17 cellular contexts compared by ENCODE assay signal in the genomic region with DNA sequence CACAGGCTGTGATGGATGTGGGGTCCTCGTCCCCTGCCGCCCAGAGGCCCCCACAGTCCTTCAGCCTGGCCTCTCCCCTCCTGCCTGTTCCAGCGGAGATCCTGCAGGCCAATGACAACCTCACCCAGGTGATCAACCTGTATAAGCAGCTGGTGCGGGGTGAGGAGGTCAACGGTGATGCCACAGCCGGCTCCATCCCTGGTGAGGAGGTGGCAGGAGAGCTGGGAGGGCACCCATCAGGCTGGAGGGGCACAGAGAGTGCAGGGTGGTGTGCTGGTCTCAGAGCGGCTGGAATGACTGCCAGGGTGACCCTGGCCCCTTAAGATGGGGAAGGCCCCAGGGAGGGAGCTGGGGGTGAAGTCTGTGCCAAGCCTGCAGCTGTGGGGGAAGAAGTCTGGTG. TPM values are rescaled to one million over a fixed set of nuclear protein-coding genes. Genes with fewer than 3 reads are reported as not detected.
A peak's percentile ranks its signal among the peaks of the same experiment; 100 is the strongest.
DNase-seq lines count a peak whose midpoint lies in the region; ATAC-seq and TF ChIP-seq lines count a peak whose summit lies in the region.
"Had no signal": no experiment of that assay in that cellular context is flagged by ENCODE, and none has a peak within 500 bp of the region (broad histone marks: within the 10 kb centered on the region; RNA-seq: fewer than 3 reads in every experiment).

No MANE protein-coding gene starts in this region.

- CTCF ChIA-PET in Caco-2 (lab: Charles Lee), result interaction anchor here (1.2 kb wide), 1 partner anchor 16 kb away, joined by 6 read pairs; the partner anchor contains the start of gene GGA1

- H3K9ac ChIP-seq in BLaER1, result peak overlapping the region; percentile 70

- H3K4me1 ChIP-seq in BLaER1 (peaks cover 70% of the 10 kb centered on the region), Caco-2 (no peaks in the 10 kb centered on the region)

- no TSS peak for BruUV-seq in Caco-2 (replicated peaks; lab: Mats Ljungman, UMichigan)

- no peaks in the 10 kb centered on the region for H3K9me3 Mint-ChIP-seq in Caco-2 (ENCODE audit: unreplicated experiment)
- H3K9me3 Mint-ChIP-seq in brain, result no peaks in the 10 kb centered on the region
- no peaks in the 10 kb centered on the region for H3K9me3 Mint-ChIP-seq in natural killer cell treated with Interleukin-12 subunit alpha and Interleukin-12 subunit beta and Interleukin-15 and Interleukin-18, amount 100 ng/mL, for 72 hours
- H3K9me3 Mint-ChIP-seq: HFFc6 had no signal

- H3K4me3 Mint-ChIP-seq in Caco-2 (ENCODE audit: unreplicated experiment) (no peak overlapping the region), brain (no peak overlapping the region)
- peak overlapping the region; percentile 75 for H3K4me3 Mint-ChIP-seq in natural killer cell treated with Interleukin-12 subunit alpha and Interleukin-12 subunit beta and Interleukin-15 and Interleukin-18, amount 100 ng/mL, for 72 hours
- H3K4me3 Mint-ChIP-seq: HFFc6 had no signal

- H3K4me2 ChIP-seq in BLaER1, result peak overlapping the region; percentile 90

- H3K4me1 Mint-ChIP-seq in Caco-2 (ENCODE audit: low read depth, unreplicated experiment) (no peaks in the 10 kb centered on the region), brain (peaks cover 11% of the 10 kb centered on the region)
- peaks cover 43 to 46% of the 10 kb centered on the region in 2 donors for H3K4me1 Mint-ChIP-seq in natural killer cell treated with Interleukin-12 subunit alpha and Interleukin-12 subunit beta and Interleukin-15 and Interleukin-18, amount 100 ng/mL, for 72 hours (ENCODE audit: low read depth in 2 of 2)

- TF ChIP-seq CTCF in Caco-2 (IDR thresholded peaks at IDR 0.05; ENCODE audit: insufficient read depth in 1 of 2, low read depth in 1 of 2, low read length in 1 of 2, severe bottlenecking in 1 of 2, unreplicated experiment in 1 of 2), result no peak
- no peak for TF ChIP-seq CTCF in brain (conservative IDR thresholded peaks at IDR 0.05)

- H3K36me3 ChIP-seq in BLaER1 (peaks cover 52% of the 10 kb centered on the region), Caco-2 (ENCODE audit: control insufficient read depth, insufficient read depth, low read length) (no peaks in the 10 kb centered on the region)

- H3K4me3 ChIP-seq in BLaER1 (peak overlapping the region; percentile 42; the same call in 1 of the 2 replicates), Caco-2 (ENCODE audit: low read depth, low read length) (no peak overlapping the region)
- H3K4me3 ChIP-seq: Peyer's patch had no signal

- intact Hi-C loops in Caco-2 (cut with micrococcal nuclease; ENCODE audit: unreplicated experiment), result loop anchor here (5.0 kb wide), 1 partner anchor 167 kb away; no protein-coding TSS in a partner anchor

- H3K27me3 ChIP-seq in BLaER1 (no peaks in the 10 kb centered on the region), Caco-2 (replicated peaks; ENCODE audit: control insufficient read depth, insufficient read depth, low read length) (no peaks in the 10 kb centered on the region)
- H3K27me3 ChIP-seq: Peyer's patch had no signal

- H3K36me3 Mint-ChIP-seq in Caco-2 (ENCODE audit: insufficient read depth, unreplicated experiment) (peaks cover 27% of the 10 kb centered on the region), brain (peaks cover 3% of the 10 kb centered on the region)
- H3K36me3 Mint-ChIP-seq in natural killer cell treated with Interleukin-12 subunit alpha and Interleukin-12 subunit beta and Interleukin-15 and Interleukin-18, amount 100 ng/mL, for 72 hours, result no peaks in the 10 kb centered on the region

- no peaks in the 10 kb centered on the region for H3K9me3 ChIP-seq in BLaER1
- H3K9me3 ChIP-seq in Caco-2, result no peaks in the 10 kb centered on the region
- H3K9me3 ChIP-seq: Peyer's patch had no signal

- H3K27ac Mint-ChIP-seq in Caco-2 (ENCODE audit: unreplicated experiment), result peak overlapping the region; percentile 25
- H3K27ac Mint-ChIP-seq in brain, result peak overlapping the region; percentile 2 to 90 (median 36)
- H3K27ac Mint-ChIP-seq in natural killer cell treated with Interleukin-12 subunit alpha and Interleukin-12 subunit beta and Interleukin-15 and Interleukin-18, amount 100 ng/mL, for 72 hours, result peak overlapping the region; percentile 94
- H3K27ac Mint-ChIP-seq: HFFc6 had no signal

- no peak for ATAC-seq in natural killer cell treated with Interleukin-12 subunit alpha and Interleukin-12 subunit beta and Interleukin-15 and Interleukin-18, amount 100 ng/mL, for 72 hours

- no peak for DNase-seq in Caco-2
- DNase-seq in natural killer cell treated with Interleukin-12 subunit alpha and Interleukin-12 subunit beta and Interleukin-15 and Interleukin-18, amount 100 ng/mL, for 72 hours (ENCODE audit: low spot score), result no peak
- DNase-seq in amniotic stem cell (lab: John Stamatoyannopoulos, UW), result no peak
- DNase-seq in iPS-NIHi7 (ENCODE audit: extremely low spot score), result no peak
- no peak for DNase-seq in NCI-H510A treated with DMSO at 0.1 percent for 48 hours (lab: John Stamatoyannopoulos, UW)
- no peak for DNase-seq in A172 (ENCODE audit: low spot score)
- DNase-seq: activated T-cell treated with anti-CD3 and anti-CD28 coated beads, Interleukin-2, amount 50 U/mL, for 1 hour; anterior cingulate cortex; DMS79 treated with DMSO at 0.1 percent for 48 hours; erythroblast; HFFc6; IMR-90; NCI-H2107; NCI-H748 treated with DMSO at 0.1 percent for 48 hours; Peyer's patch had no signal

- peak overlapping the region; percentile 92 for H3K27ac ChIP-seq in BLaER1

- H3K27me3 Mint-ChIP-seq in Caco-2 (ENCODE audit: insufficient read depth, unreplicated experiment) (no peaks in the 10 kb centered on the region), brain (no peaks in the 10 kb centered on the region)
- no peaks in the 10 kb centered on the region for H3K27me3 Mint-ChIP-seq in natural killer cell treated with Interleukin-12 subunit alpha and Interleukin-12 subunit beta and Interleukin-15 and Interleukin-18, amount 100 ng/mL, for 72 hours

- POLR2A ChIA-PET in Caco-2 (lab: Charles Lee), result interaction anchor here (0.5 kb wide), 1 partner anchor 65 kb away, joined by 3 read pairs; no protein-coding TSS in a partner anchor

- H4K20me1 ChIP-seq in BLaER1, result no peaks in the 10 kb centered on the region

RNA-seq across cellular contexts. Expression of gene SH3BP1, which starts 14.6 kb away (rescaled TPM):
- total RNA-seq in Caco-2 (2022), result 19.8 and 20.7 TPM in 2 replicates
- polyA plus RNA-seq in brain (ENCODE audit: insufficient read depth, low read depth, low replicate concordance), result 7.6 TPM
- total RNA-seq in natural killer cell treated with Interleukin-12 subunit alpha and Interleukin-12 subunit beta and Interleukin-15 and Interleukin-18, amount 100 ng/mL, for 72 hours, result 100 to 1,000 TPM; 160 to 229 TPM
- 0.07 TPM in 1 of 2 replicates, not detected in the other for total RNA-seq in A172 (2014; rRNA removed; shearing (Covaris generic))

RNA-seq across cellular contexts. Expression of gene GGA1, which starts 16.2 kb away (rescaled TPM):
- total RNA-seq in Caco-2 (2022), result 65.7 and 72.8 TPM in 2 replicates
- polyA plus RNA-seq in brain (ENCODE audit: insufficient read depth, low read depth, low replicate concordance), result 41.6 TPM
- total RNA-seq in natural killer cell treated with Interleukin-12 subunit alpha and Interleukin-12 subunit beta and Interleukin-15 and Interleukin-18, amount 100 ng/mL, for 72 hours, result 100 to 1,000 TPM in 1 of 2 donors, 10 to 100 TPM in 1; 85.5 to 142 TPM
- 18.6 and 24.0 TPM in 2 replicates for total RNA-seq in A172 (2014; rRNA removed; shearing (Covaris generic))

RNA-seq across cellular contexts. Expression of gene PDXP, which starts 33.6 kb away (rescaled TPM):
- 24.1 and 24.5 TPM in 2 replicates for total RNA-seq in Caco-2 (2022)
- polyA plus RNA-seq in brain (ENCODE audit: insufficient read depth, low read depth, low replicate concordance), result 192 TPM
- 10 to 100 TPM; 43.9 to 58.4 TPM for total RNA-seq in natural killer cell treated with Interleukin-12 subunit alpha and Interleukin-12 subunit beta and Interleukin-15 and Interleukin-18, amount 100 ng/mL, for 72 hours
- total RNA-seq in A172 (2014; rRNA removed; shearing (Covaris generic)), result 10.8 and 11.7 TPM in 2 replicates

RNA-seq across cellular contexts. Expression of gene LGALS2, which starts 45.0 kb away (rescaled TPM):
- total RNA-seq in Caco-2 (2022), result 33.2 and 35.2 TPM in 2 replicates
- polyA plus RNA-seq in brain (ENCODE audit: insufficient read depth, low read depth, low replicate concordance), result not detected
- not detected for total RNA-seq in natural killer cell treated with Interleukin-12 subunit alpha and Interleukin-12 subunit beta and Interleukin-15 and Interleukin-18, amount 100 ng/mL, for 72 hours
- total RNA-seq in A172 (2014; rRNA removed; shearing (Covaris generic)), result not detected in 2 replicates
- total RNA-seq: HFFc6, IMR-90 had no signal
- polyA plus RNA-seq: IMR-90 had no signal

RNA-seq across cellular contexts. Expression of gene LGALS1, which starts 50.6 kb away (rescaled TPM):
- 3.2 and 4.8 TPM in 2 replicates for total RNA-seq in Caco-2 (2022)
- polyA plus RNA-seq in brain (ENCODE audit: insufficient read depth, low read depth, low replicate concordance), result 304 TPM
- 100 to 1,000 TPM; 290 to 675 TPM for total RNA-seq in natural killer cell treated with Interleukin-12 subunit alpha and Interleukin-12 subunit beta and Interleukin-15 and Interleukin-18, amount 100 ng/mL, for 72 hours
- total RNA-seq in A172 (2014; rRNA removed; shearing (Covaris generic)), result 3,374 and 3,537 TPM in 2 replicates

Comparison
In these comparisons a context has a peak if more than half of its experiments do, and no peak if none do; other contexts are left out.
1. H3K27ac Mint-ChIP-seq: peak in every context shown above with its lines; median percentile 94 in natural killer cell treated with Interleukin-12 subunit alpha and Interleukin-12 subunit beta and Interleukin-15 and Interleukin-18, amount 100 ng/mL, for 72 hours; 36 in brain; 25 in Caco-2.
2. RNA of gene SH3BP1, which starts 14.6 kb away (total RNA-seq): 160 to 229 TPM in natural killer cell treated with Interleukin-12 subunit alpha and Interleukin-12 subunit beta and Interleukin-15 and Interleukin-18, amount 100 ng/mL, for 72 hours and 19.8 to 20.7 TPM in Caco-2; 0.07 TPM in A172; every median in the first group is over 10 times any median in the second.